Comparison of ENCODE assay signal across 17 cellular contexts in genomic region chr1:15342568-15342967, GRCh38.
DNase-seq lines count a peak whose midpoint lies in the region; ATAC-seq, FAIRE-seq and TF ChIP-seq lines count a peak whose summit lies in the region.
"Had no signal": no experiment of that assay in that cellular context is flagged by ENCODE, and none has a peak within 500 bp of the region (broad histone marks: within the 10 kb centered on the region; RNA-seq: fewer than 3 reads in every experiment).

No MANE protein-coding gene starts in this region.

- no peak for FAIRE-seq in astrocyte (lab: Jason Lieb, UNC)

- intact Hi-C loops in thyroid gland (cut with DNase I), result no loop called here

- H3K79me2 ChIP-seq in OCI-LY3 (ENCODE audit: low read length) (no peaks in the 10 kb centered on the region), astrocyte (ENCODE audit: insufficient read depth, low read length) (no peaks in the 10 kb centered on the region), hepatocyte (no peaks in the 10 kb centered on the region)
- H3K79me2 ChIP-seq: parathyroid adenoma had no signal

- H3K9me3 Mint-ChIP-seq in astrocyte (ENCODE audit: unreplicated experiment), result peaks cover 16% of the 10 kb centered on the region

- H3K4me3 Mint-ChIP-seq in astrocyte (ENCODE audit: unreplicated experiment), result no peak overlapping the region

- DNase-seq in astrocyte (ENCODE audit: low read depth) (no peak), hepatocyte (ENCODE audit: low spot score) (no peak), thyroid gland (no peak), SKM-1 treated with dmso at 0.1 percent for 144 hours (lab: John Stamatoyannopoulos, UW; ENCODE audit: unreplicated experiment) (no peak)
- DNase-seq: activated CD8-positive, alpha-beta T cell treated with anti-CD3 and anti-CD28 coated beads, Interleukin-2, amount 10 ng/mL, durations not matched to agents 7 days and 5 days; DMS153; effector memory CD4-positive, alpha-beta T cell; KG1; NCI-H1092; NCI-H748 treated with DMSO at 0.1 percent for 48 hours had no signal

- H3K27ac Mint-ChIP-seq in astrocyte (ENCODE audit: unreplicated experiment), result no peak overlapping the region

- H3K4me1 Mint-ChIP-seq in astrocyte (ENCODE audit: low read depth, unreplicated experiment), result peaks cover 26% of the 10 kb centered on the region

- peaks cover 21% of the 10 kb centered on the region for H3K4me1 ChIP-seq in OCI-LY3 (ENCODE audit: low read length)
- H3K4me1 ChIP-seq in astrocyte (ENCODE audit: insufficient read depth, low read length), result peaks cover 21% of the 10 kb centered on the region
- H3K4me1 ChIP-seq in hepatocyte (ENCODE audit: insufficient read depth), result no peaks in the 10 kb centered on the region
- peaks cover 31 to 68% of the 10 kb centered on the region in 2 donors for H3K4me1 ChIP-seq in thyroid gland
- H3K4me1 ChIP-seq: parathyroid adenoma had no signal

- H3K9me3 ChIP-seq in OCI-LY3 (ENCODE audit: insufficient read depth, low read length) (no peaks in the 10 kb centered on the region), astrocyte (ENCODE audit: insufficient read depth, low read depth, low read length) (no peaks in the 10 kb centered on the region), hepatocyte (ENCODE audit: low read depth) (no peaks in the 10 kb centered on the region), thyroid gland (no peaks in the 10 kb centered on the region)
- H3K9me3 ChIP-seq: BLaER1 had no signal

- no peak for TF ChIP-seq POLR2A in thyroid gland (IDR thresholded peaks at IDR 0.05)

- no peak overlapping the region for H3K9ac ChIP-seq in OCI-LY3 (ENCODE audit: low read length)
- no peak overlapping the region for H3K9ac ChIP-seq in astrocyte (ENCODE audit: low read length)
- H3K9ac ChIP-seq: BLaER1, parathyroid adenoma had no signal

- H3K9me2 ChIP-seq in hepatocyte (replicated peaks; ENCODE audit: insufficient read depth), result no peaks in the 10 kb centered on the region

- H2AFZ ChIP-seq in OCI-LY3 (ENCODE audit: low read depth, low read length), result no peak overlapping the region
- no peak overlapping the region for H2AFZ ChIP-seq in astrocyte (ENCODE audit: low read depth, low read length)
- no peak overlapping the region for H2AFZ ChIP-seq in hepatocyte
- H2AFZ ChIP-seq: parathyroid adenoma had no signal

- H3K4me3 ChIP-seq in OCI-LY3 (ENCODE audit: low read length), result no peak overlapping the region
- H3K4me3 ChIP-seq in astrocyte (ENCODE audit: insufficient read depth, low read depth, low read length), result no peak overlapping the region
- H3K4me3 ChIP-seq in hepatocyte, result no peak overlapping the region
- no peak overlapping the region for H3K4me3 ChIP-seq in thyroid gland (replicated peaks in 1 of 3)
- H3K4me3 ChIP-seq: BLaER1, skin epidermis had no signal

- TF ChIP-seq CTCF in OCI-LY3 (IDR thresholded peaks at IDR 0.05; ENCODE audit: low read depth, low read length) (no peak), astrocyte (IDR thresholded peaks at IDR 0.05; ENCODE audit: insufficient read depth, low read depth, low read length) (no peak), hepatocyte (IDR thresholded peaks at IDR 0.05; ENCODE audit: poor library complexity) (no peak), thyroid gland (IDR thresholded peaks at IDR 0.05) (no peak)

- H3K36me3 ChIP-seq in OCI-LY3 (replicated peaks; ENCODE audit: low read depth, low read length) (no peaks in the 10 kb centered on the region), astrocyte (ENCODE audit: insufficient read depth, low read length) (no peaks in the 10 kb centered on the region), hepatocyte (replicated peaks; ENCODE audit: insufficient read depth, low read depth) (no peaks in the 10 kb centered on the region), thyroid gland (no peaks in the 10 kb centered on the region)
- H3K36me3 ChIP-seq: BLaER1 had no signal

- ATAC-seq in HG03139 (IDR thresholded peaks at IDR 0.05; ENCODE audit: unreplicated experiment) (no peak), GM18858 (IDR thresholded peaks at IDR 0.05; ENCODE audit: unreplicated experiment) (no peak)
- ATAC-seq: activated CD8-positive, alpha-beta T cell treated with anti-CD3 and anti-CD28 coated beads, Interleukin-2, amount 10 ng/mL, durations not matched to agents 7 days and 5 days; left lobe of liver had no signal

- H3K4me2 ChIP-seq in OCI-LY3 (ENCODE audit: low read length), result peak overlapping the region; percentile 34; the same call in 1 of the 2 replicates
- H3K4me2 ChIP-seq in astrocyte (ENCODE audit: low read length), result peak overlapping the region; percentile 68
- H3K4me2 ChIP-seq in hepatocyte, result peak overlapping the region; percentile 21
- H3K4me2 ChIP-seq: BLaER1 had no signal

- WGBS in hepatocyte (ENCODE audit: low lambda C conversion rate, missing lambda C conversion rate), result 94% methylated on average over 1 of the region's 1 CpG
- 100% methylated on average over 1 of the region's 1 CpG for WGBS in thyroid gland, 2 donors

- peaks cover 9% of the 10 kb centered on the region for H3K27me3 Mint-ChIP-seq in astrocyte (ENCODE audit: low read depth, unreplicated experiment)

- no peak overlapping the region for H3K27ac ChIP-seq in OCI-LY3 (ENCODE audit: low read length)
- H3K27ac ChIP-seq in astrocyte (ENCODE audit: low read depth, low read length), result no peak overlapping the region
- H3K27ac ChIP-seq in hepatocyte, result peak overlapping the region; percentile 34
- H3K27ac ChIP-seq in thyroid gland, result peak overlapping the region in 2 of 3 donors; percentile 76 to 77
- H3K27ac ChIP-seq: BLaER1, parathyroid adenoma had no signal

- H3K36me3 Mint-ChIP-seq in astrocyte (ENCODE audit: low read depth, unreplicated experiment), result peaks cover 12% of the 10 kb centered on the region

- H3K27me3 ChIP-seq in OCI-LY3 (ENCODE audit: low read depth, low read length) (peaks cover 3% of the 10 kb centered on the region; the same call in 1 of the 2 replicates), astrocyte (ENCODE audit: insufficient read depth, low read length) (no peaks in the 10 kb centered on the region), hepatocyte (no peaks in the 10 kb centered on the region), thyroid gland (no peaks in the 10 kb centered on the region)
- H3K27me3 ChIP-seq: BLaER1 had no signal

- H4K20me1 ChIP-seq in OCI-LY3 (ENCODE audit: insufficient read depth, low read length) (no peaks in the 10 kb centered on the region), astrocyte (ENCODE audit: insufficient read depth, low read length) (no peaks in the 10 kb centered on the region), hepatocyte (ENCODE audit: insufficient read depth, poor library complexity, severe bottlenecking) (no peaks in the 10 kb centered on the region)
- H4K20me1 ChIP-seq: BLaER1 had no signal

Comparison
In these comparisons a context has a peak if more than half of its experiments do, and no peak if none do; other contexts are left out.
1. H3K27ac ChIP-seq: peak in hepatocyte (single experiment) and thyroid gland (2 of 3); none in OCI-LY3 (single experiment) and astrocyte (single experiment).
2. Peak in every context shown above with its lines, with median percentiles within 50 percentile points of each other: H3K4me2 ChIP-seq.